Comparison of ENCODE assay signal across 18 cellular contexts in the genomic region with DNA sequence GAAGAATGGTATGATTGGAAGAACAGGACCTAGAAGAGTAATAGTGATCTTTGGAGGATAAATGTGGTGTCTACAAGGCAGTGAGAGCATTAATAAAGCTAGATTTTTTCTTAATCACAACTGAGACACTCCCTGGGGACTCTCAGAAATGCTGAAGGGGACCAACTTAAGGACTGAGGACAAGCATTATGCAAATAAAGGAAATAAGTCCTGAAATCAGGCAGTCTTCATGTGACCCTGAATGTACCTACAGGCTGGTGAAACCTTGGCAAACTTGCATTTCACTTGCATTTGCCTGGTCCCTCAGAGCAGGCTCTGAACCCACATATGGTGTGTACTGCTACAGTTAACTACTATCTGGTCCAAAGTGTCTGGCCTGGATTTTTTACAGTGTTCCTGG. TPM values are rescaled to one million over a fixed set of nuclear protein-coding genes. Genes with fewer than 3 reads are reported as not detected.
DNase-seq lines count a peak whose midpoint lies in the region; ATAC-seq and TF ChIP-seq lines count a peak whose summit lies in the region.
"Had no signal": no experiment of that assay in that cellular context is flagged by ENCODE, and none has a peak within 500 bp of the region (broad histone marks: within the 10 kb centered on the region; RNA-seq: fewer than 3 reads in every experiment).

No MANE protein-coding gene starts in this region.

- TF ChIP-seq EP300 in suprapubic skin (IDR thresholded peaks at IDR 0.05): no peak

- H3K4me1 ChIP-seq in suprapubic skin (peaks cover 17% of the 10 kb centered on the region), heart left ventricle (no peaks in the 10 kb centered on the region)

- TF ChIP-seq POLR2A in suprapubic skin (IDR thresholded peaks at IDR 0.05) (no peak), heart left ventricle (IDR thresholded peaks at IDR 0.05) (no peak)

- H3K27ac ChIP-seq in KOPT-K1 (ENCODE audit: low read depth, low read length, poor library complexity, severe bottlenecking) (peak overlapping the region; percentile 52), suprapubic skin (peak overlapping the region; percentile 37), heart left ventricle (no peak overlapping the region)
- H3K27ac ChIP-seq: SK-N-MC had no signal

- H3K9me3 ChIP-seq in KOPT-K1 (ENCODE audit: insufficient read depth, low read length, poor library complexity, severe bottlenecking) (no peaks in the 10 kb centered on the region), suprapubic skin (no peaks in the 10 kb centered on the region), heart left ventricle (no peaks in the 10 kb centered on the region)
- H3K9me3 ChIP-seq: MG63 had no signal

- no peak overlapping the region for H3K4me3 ChIP-seq in suprapubic skin
- H3K4me3 ChIP-seq in heart left ventricle: no peak overlapping the region
- H3K4me3 ChIP-seq: MG63, SK-N-MC had no signal

- intact Hi-C loops in heart left ventricle (cut with DNase I): no loop called here

- no peak for TF ChIP-seq CTCF in suprapubic skin (IDR thresholded peaks at IDR 0.05)
- TF ChIP-seq CTCF in heart left ventricle (IDR thresholded peaks at IDR 0.05): no peak

- ATAC-seq in GM18861 (IDR thresholded peaks at IDR 0.05; ENCODE audit: unreplicated experiment): peak; percentile 48
- no peak for ATAC-seq in GM21360 (IDR thresholded peaks at IDR 0.05; ENCODE audit: unreplicated experiment)
- ATAC-seq in heart left ventricle: no peak

- DNase-seq in DMS79 treated with DMSO at 0.1 percent for 48 hours (lab: John Stamatoyannopoulos, UW) (peak; percentile 83), suprapubic skin (ENCODE audit: low spot score in 2 of 2) (no peak), heart left ventricle (no peak), AG20443 (ENCODE audit: low spot score) (no peak)
- DNase-seq: C1 segment of cervical spinal cord, H9, IMR-90, Karpas-422, MG63, NCI-H1092 treated with DMSO at 0.1 percent for 48 hours, NCI-H2081, NCI-H774, OCI-M1, SHP77 had no signal

- H3K36me3 ChIP-seq in KOPT-K1 (ENCODE audit: insufficient read depth, low read length) (no peaks in the 10 kb centered on the region), suprapubic skin (no peaks in the 10 kb centered on the region), heart left ventricle (no peaks in the 10 kb centered on the region)
- H3K36me3 ChIP-seq: MG63 had no signal

- H3K27me3 ChIP-seq in suprapubic skin: no peaks in the 10 kb centered on the region
- H3K27me3 ChIP-seq in heart left ventricle: peaks cover 0 to 3% (median 0%) of the 10 kb centered on the region in 9 donors
- H3K27me3 ChIP-seq: MG63 had no signal

RNA-seq across cellular contexts. Expression of gene TTK, which starts 19.3 kb away (rescaled TPM):
- total RNA-seq in suprapubic skin: 1 to 10 TPM; 2.2 to 6.1 (median 4.3) TPM
- 1 to 10 TPM in 1 of 9 donors, under 1 TPM in 6, not detected in 2; 0.12 to 2.9 (median 0.48) TPM for total RNA-seq in heart left ventricle
- polyA plus RNA-seq in heart left ventricle: under 1 TPM; 0.04 to 0.12 TPM

RNA-seq across cellular contexts. Expression of gene ELOVL4, which starts 37.8 kb away (rescaled TPM):
- total RNA-seq in suprapubic skin (100 to 1,000 TPM in 1 of 4 donors, 10 to 100 TPM in 2, 1 to 10 TPM in 1; 8.7 to 111 (median 49.8) TPM), heart left ventricle (under 1 TPM; 0.09 to 0.48 (median 0.19) TPM)
- polyA plus RNA-seq in heart left ventricle: under 1 TPM; 0.24 to 0.27 TPM

Comparison
In these comparisons a context has a peak if more than half of its experiments do, and no peak if none do; other contexts are left out.
1. H3K27ac ChIP-seq: peak in KOPT-K1 (single experiment) and suprapubic skin (single experiment); none in heart left ventricle (0 of 12).
2. RNA of gene ELOVL4, which starts 37.8 kb away (total RNA-seq): 8.7 to 111 TPM in suprapubic skin; 0.09 to 0.48 TPM in heart left ventricle; every median in the first group is over 4 times any median in the second.